8 cellular contexts compared by ENCODE assay signal in genomic region chr7:92837214-92837749, GRCh38. TPM values are rescaled to one million over a fixed set of nuclear protein-coding genes. Genes with fewer than 3 reads are reported as not detected.
DNase-seq lines count a peak whose midpoint lies in the region; ATAC-seq and TF ChIP-seq lines count a peak whose summit lies in the region.

No MANE protein-coding gene starts in this region.

- peak overlapping the region; percentile 91 for H3K27ac Mint-ChIP-seq in T-helper 2 cell treated with Interferon-gamma antibody and Interleukin-4, amounts not matched to agents 5 μg/mL and 100 μg/mL, for 36 hours

- H3K9me3 ChIP-seq in trophoblast cell (ENCODE audit: insufficient read depth, low read depth, low read length): no peaks in the 10 kb centered on the region

- no peak overlapping the region for H3K4ac ChIP-seq in trophoblast cell (ENCODE audit: low read depth, low read length)

- H3K23ac ChIP-seq in trophoblast cell (ENCODE audit: low read length): no peak overlapping the region

- peak overlapping the region; percentile 74 for H2AFZ ChIP-seq in trophoblast cell (ENCODE audit: insufficient read depth, low read length, poor library complexity)

- H2AK5ac ChIP-seq in trophoblast cell (ENCODE audit: low read length): no peak overlapping the region

- H3K9ac ChIP-seq in trophoblast cell (ENCODE audit: low read length): no peak overlapping the region

- no peak overlapping the region for H3K18ac ChIP-seq in trophoblast cell (ENCODE audit: low read length)

- H4K12ac ChIP-seq in trophoblast cell (ENCODE audit: low read depth, low read length): no peak overlapping the region

- no peak for DNase-seq in T-helper 2 cell treated with Interferon-gamma antibody and Interleukin-4, amounts not matched to agents 5 μg/mL and 100 μg/mL, for 36 hours (ENCODE audit: low spot score)
- DNase-seq in T-helper 2 cell (no peak), RKO (ENCODE audit: low spot score) (peak; percentile 42), epithelial cell of esophagus (ENCODE audit: low read depth) (peak; percentile 15), trophoblast cell (peak in 1 of 2 donors; percentile 9), ureter (ENCODE audit: low spot score) (no peak), iPS-NIHi7 (ENCODE audit: extremely low spot score) (no peak)

- no peaks in the 10 kb centered on the region for H3K4me1 ChIP-seq in trophoblast cell (ENCODE audit: control insufficient read depth in 1 of 2, insufficient read depth in 2 of 2, low read length in 2 of 2)

- H2BK5ac ChIP-seq in trophoblast cell (ENCODE audit: low read depth, low read length, poor library complexity): no peak overlapping the region

- no peak overlapping the region for H2BK12ac ChIP-seq in trophoblast cell (ENCODE audit: low read length)

- peaks cover 26% of the 10 kb centered on the region for H3K79me2 ChIP-seq in trophoblast cell (ENCODE audit: control insufficient read depth, insufficient read depth, low read length, poor library complexity)

- peaks cover 36% of the 10 kb centered on the region for H3K27me3 Mint-ChIP-seq in T-helper 2 cell treated with Interferon-gamma antibody and Interleukin-4, amounts not matched to agents 5 μg/mL and 100 μg/mL, for 36 hours (ENCODE audit: low read depth)

- peaks cover 40% of the 10 kb centered on the region for H3K79me1 ChIP-seq in trophoblast cell (ENCODE audit: low read length)

- H3K27me3 ChIP-seq in trophoblast cell (ENCODE audit: insufficient read depth, low read length): no peaks in the 10 kb centered on the region

- peak overlapping the region; percentile 52 for H3K27ac ChIP-seq in trophoblast cell (ENCODE audit: low read depth, low read length)

- no peak overlapping the region for H3K14ac ChIP-seq in trophoblast cell (ENCODE audit: low read length)

- H3K36me3 Mint-ChIP-seq in T-helper 2 cell treated with Interferon-gamma antibody and Interleukin-4, amounts not matched to agents 5 μg/mL and 100 μg/mL, for 36 hours (ENCODE audit: low read depth): peaks cover 14% of the 10 kb centered on the region

- H2BK120ac ChIP-seq in trophoblast cell (ENCODE audit: insufficient read depth, low read length, poor library complexity): no peak overlapping the region

- H3K36me3 ChIP-seq in trophoblast cell (ENCODE audit: control insufficient read depth in 1 of 2, insufficient read depth in 2 of 2, low read length in 2 of 2): peaks cover 0 to 2% of the 10 kb centered on the region in 2 experiments

- H3K4me3 ChIP-seq in epithelial cell of esophagus (ENCODE audit: low read length) (peak overlapping the region; percentile 97), trophoblast cell (ENCODE audit: low read depth, low read length) (peak overlapping the region; percentile 92)

- no CpG with 5 or more reads among the region's 4 CpGs for WGBS in trophoblast cell (ENCODE audit: extremely low coverage, insufficient coverage, insufficient read length)

- H3K4me2 ChIP-seq in trophoblast cell (ENCODE audit: low read length): peak overlapping the region; percentile 95

- no peak for ATAC-seq in HG03521 (IDR thresholded peaks at IDR 0.05; ENCODE audit: unreplicated experiment)

- peak overlapping the region; percentile 84 for H4K91ac ChIP-seq in trophoblast cell (ENCODE audit: low read depth, low read length)

- peaks cover 15% of the 10 kb centered on the region for H3K4me1 Mint-ChIP-seq in T-helper 2 cell treated with Interferon-gamma antibody and Interleukin-4, amounts not matched to agents 5 μg/mL and 100 μg/mL, for 36 hours (ENCODE audit: low read depth)

- TF ChIP-seq CTCF in epithelial cell of esophagus (IDR thresholded peaks at IDR 0.05; ENCODE audit: insufficient read depth, low read depth, low read length, missing control alignments): no peak

- no peaks in the 10 kb centered on the region for H3K9me3 Mint-ChIP-seq in T-helper 2 cell treated with Interferon-gamma antibody and Interleukin-4, amounts not matched to agents 5 μg/mL and 100 μg/mL, for 36 hours

- no peak overlapping the region for H4K8ac ChIP-seq in trophoblast cell (ENCODE audit: low read depth, low read length)

- peak overlapping the region; percentile 93 for H3K4me3 Mint-ChIP-seq in T-helper 2 cell treated with Interferon-gamma antibody and Interleukin-4, amounts not matched to agents 5 μg/mL and 100 μg/mL, for 36 hours

RNA-seq across cellular contexts. Expression of gene CDK6, which starts 0.9 kb away (rescaled TPM):
- 29.5 and 33.6 TPM in 2 replicates for polyA plus RNA-seq in trophoblast cell (2013)
- 24.8 TPM for total RNA-seq in ureter

Comparison
In these comparisons a context has a peak if more than half of its experiments do, and no peak if none do; other contexts are left out.
1. DNase-seq: peak in RKO (single experiment) and epithelial cell of esophagus (single experiment); none in T-helper 2 cell treated with Interferon-gamma antibody and Interleukin-4, amounts not matched to agents 5 μg/mL and 100 μg/mL, for 36 hours (single experiment), T-helper 2 cell (0 of 5), ureter (single experiment) and iPS-NIHi7 (single experiment).